ENCODE assay signal across 8 cellular contexts in the genomic region with DNA sequence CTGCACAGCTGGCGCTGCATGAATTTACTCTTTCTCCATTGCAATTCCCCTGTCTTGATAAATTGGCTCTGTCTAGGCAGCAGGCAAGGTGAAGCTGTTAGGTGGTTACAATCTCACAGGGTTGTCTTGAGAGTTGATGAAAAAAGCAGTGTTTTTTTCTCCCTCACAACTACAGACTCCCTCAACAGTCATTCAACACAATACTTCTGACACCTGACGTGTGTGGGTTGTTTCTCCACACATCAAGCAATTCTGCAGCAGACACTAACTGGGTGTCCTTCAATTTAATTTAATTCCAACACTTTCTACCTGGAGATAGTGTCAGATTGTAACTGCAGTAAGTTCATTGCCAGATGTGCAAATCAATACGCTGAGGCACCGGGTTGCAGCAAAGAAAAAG. TPM values are rescaled to one million over a fixed set of nuclear protein-coding genes. Genes with fewer than 3 reads are reported as not detected.
"Had no signal": no experiment of that assay in that cellular context is flagged by ENCODE, and none has a peak within 500 bp of the region (broad histone marks: within the 10 kb centered on the region; RNA-seq: fewer than 3 reads in every experiment).

No MANE protein-coding gene starts in this region.

- H3K27me3 Mint-ChIP-seq: IgD-negative memory B cell had no signal

- H3K4me2 ChIP-seq: KMS-11 had no signal

- H3K9me3 Mint-ChIP-seq: IgD-negative memory B cell had no signal

- ATAC-seq: HepG2, K562 had no signal

- H3K27ac ChIP-seq: HL-60, KMS-11 had no signal

- DNase-seq: IMR-90, KBM-7, KG1 had no signal

- H3K4me3 ChIP-seq: K562 had no signal

RNA-seq across cellular contexts. Expression of a gene that starts 51.8 kb away (rescaled TPM):
- total RNA-seq: HepG2, IMR-90, K562 had no signal
- polyA plus RNA-seq: HepG2, IgD-negative memory B cell, IMR-90, K562 had no signal
